Comparison of ENCODE assay signal across 10 cellular contexts in the genomic region with DNA sequence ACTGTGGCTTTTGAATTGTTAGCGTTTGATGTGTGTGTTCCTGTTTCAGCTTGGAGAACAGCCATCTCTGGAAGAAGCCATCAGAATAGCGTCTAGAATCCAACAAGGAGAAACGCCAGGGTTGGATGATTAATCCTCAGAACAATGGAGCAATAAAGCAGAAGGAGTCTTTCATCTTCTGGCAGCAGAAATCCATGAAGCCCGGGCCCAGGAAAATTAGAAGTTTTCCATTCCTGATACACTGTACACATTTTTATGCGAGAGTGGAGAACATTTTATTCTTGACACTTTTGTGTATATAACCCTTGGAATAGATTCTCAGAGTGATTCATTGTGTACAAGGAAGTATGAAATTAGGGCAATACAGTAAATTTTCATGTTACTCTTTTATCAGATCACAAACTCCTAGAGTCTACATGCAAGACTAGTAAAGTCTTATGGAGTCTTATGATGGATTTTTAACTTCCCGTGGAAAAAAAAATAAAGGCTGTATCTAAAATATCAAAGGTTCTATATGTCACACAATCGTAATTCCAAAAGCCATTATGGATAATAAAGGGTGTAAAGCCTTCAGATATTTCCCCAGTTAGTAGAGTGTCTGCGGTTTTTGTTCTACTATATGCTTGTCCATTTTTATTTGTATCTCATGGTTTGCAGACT. TPM values are rescaled to one million over a fixed set of nuclear protein-coding genes. Genes with fewer than 3 reads are reported as not detected.
A peak's percentile ranks its signal among the peaks of the same experiment; 100 is the strongest.
DNase-seq lines count a peak whose midpoint lies in the region; ATAC-seq and TF ChIP-seq lines count a peak whose summit lies in the region.
"Had no signal": no experiment of that assay in that cellular context is flagged by ENCODE, and none has a peak within 500 bp of the region (broad histone marks: within the 10 kb centered on the region; RNA-seq: fewer than 3 reads in every experiment).

No MANE protein-coding gene starts in this region.

- no peak for ATAC-seq in GM23338
- ATAC-seq in HG03280 (IDR thresholded peaks at IDR 0.05; ENCODE audit: unreplicated experiment), result no peak
- ATAC-seq in HG03460 (IDR thresholded peaks at IDR 0.05; ENCODE audit: unreplicated experiment), result no peak

- DNase-seq in GM23338 (ENCODE audit: low spot score), result no peak
- DNase-seq in astrocyte of the cerebellum (ENCODE audit: low read depth), result peak; percentile 98
- no peak for DNase-seq in hepatocyte (ENCODE audit: low spot score)
- DNase-seq in germinal center (ENCODE audit: low spot score), result no peak
- DNase-seq in neural progenitor cell (ENCODE audit: low spot score), result no peak
- DNase-seq: amniotic stem cell, GDM1 had no signal

- peak overlapping the region; percentile 32; the same call in 1 of the 2 replicates for H3K27ac ChIP-seq in GM23338 (ENCODE audit: low read depth)
- H3K27ac ChIP-seq in hepatocyte, result peak overlapping the region; percentile 86
- peak overlapping the region; percentile 31 for H3K27ac ChIP-seq in stomach smooth muscle (ENCODE audit: low read length)
- no peak overlapping the region for H3K27ac ChIP-seq in neural progenitor cell

- H3K9me3 Mint-ChIP-seq in GM23338 (no peaks in the 10 kb centered on the region), neural progenitor cell (no peaks in the 10 kb centered on the region)

- H3K4me3 Mint-ChIP-seq in GM23338 (no peak overlapping the region), neural progenitor cell (no peak overlapping the region)

- H3K9me2 ChIP-seq in GM23338 (ENCODE audit: insufficient read depth) (no peaks in the 10 kb centered on the region), hepatocyte (replicated peaks; ENCODE audit: insufficient read depth) (no peaks in the 10 kb centered on the region)

- peak overlapping the region in 1 of 2 donors; percentile 1 for H3K9ac ChIP-seq in stomach smooth muscle (ENCODE audit: low read length in 2 of 2)
- H3K9ac ChIP-seq in neural progenitor cell, result no peak overlapping the region

- H3K4me3 ChIP-seq in GM23338 (no peak overlapping the region), astrocyte of the cerebellum (ENCODE audit: low read depth, low read length) (no peak overlapping the region), hepatocyte (no peak overlapping the region), stomach smooth muscle (ENCODE audit: low read length in 2 of 2) (no peak overlapping the region), neural progenitor cell (no peak overlapping the region)

- H3K4me2 ChIP-seq in GM23338, result no peak overlapping the region
- peak overlapping the region; percentile 5 for H3K4me2 ChIP-seq in hepatocyte
- H3K4me2 ChIP-seq in neural progenitor cell, result no peak overlapping the region

- H3K27ac Mint-ChIP-seq in GM23338 (no peak overlapping the region; the same call in 1 of the 2 replicates), neural progenitor cell (no peak overlapping the region)

- in situ Hi-C loops in astrocyte of the cerebellum (cut with HindIII; ENCODE audit: low sequenced_read_pairs), result no loop called here

- H3K9me3 ChIP-seq in hepatocyte (ENCODE audit: low read depth) (no peaks in the 10 kb centered on the region), stomach smooth muscle (ENCODE audit: control insufficient read depth in 2 of 2, low read length in 2 of 2) (no peaks in the 10 kb centered on the region), neural progenitor cell (ENCODE audit: low read depth) (no peaks in the 10 kb centered on the region)

- H2AFZ ChIP-seq in GM23338, result no peak overlapping the region
- no peak overlapping the region for H2AFZ ChIP-seq in hepatocyte
- no peak overlapping the region for H2AFZ ChIP-seq in neural progenitor cell (replicated peaks)

- H3K27me3 Mint-ChIP-seq in GM23338 (ENCODE audit: insufficient read depth, low read depth, poor library complexity) (peaks cover 3% of the 10 kb centered on the region), neural progenitor cell (ENCODE audit: insufficient read depth, low read depth) (no peaks in the 10 kb centered on the region)

- H3K36me3 ChIP-seq in GM23338 (ENCODE audit: insufficient read depth), result peaks cover 10% of the 10 kb centered on the region
- no peaks in the 10 kb centered on the region for H3K36me3 ChIP-seq in hepatocyte (replicated peaks; ENCODE audit: insufficient read depth, low read depth)
- peaks cover 0 to 4% of the 10 kb centered on the region in 2 donors for H3K36me3 ChIP-seq in stomach smooth muscle (ENCODE audit: control insufficient read depth in 2 of 2, insufficient read depth in 2 of 2, low read length in 2 of 2)
- H3K36me3 ChIP-seq in neural progenitor cell, result peaks cover 3% of the 10 kb centered on the region

- TF ChIP-seq CTCF in GM23338 (conservative IDR thresholded peaks at IDR 0.05; ENCODE audit: low read depth in 2 of 2), result no peak
- no peak for TF ChIP-seq CTCF in astrocyte of the cerebellum (IDR thresholded peaks at IDR 0.05; ENCODE audit: low read depth, low read length, missing control alignments)
- TF ChIP-seq CTCF in hepatocyte (IDR thresholded peaks at IDR 0.05; ENCODE audit: poor library complexity), result no peak
- no peak for TF ChIP-seq CTCF in neural progenitor cell (IDR thresholded peaks at IDR 0.05)

- H3K4me1 ChIP-seq in GM23338 (ENCODE audit: insufficient read depth) (peaks cover 13% of the 10 kb centered on the region; the same call in 1 of the 2 replicates), hepatocyte (ENCODE audit: insufficient read depth) (peaks cover 34% of the 10 kb centered on the region), stomach smooth muscle (ENCODE audit: control insufficient read depth, insufficient read depth, low read length) (peaks cover 24% of the 10 kb centered on the region), neural progenitor cell (peaks cover 17% of the 10 kb centered on the region)

- H3K4me1 Mint-ChIP-seq in GM23338 (peaks cover 22% of the 10 kb centered on the region), neural progenitor cell (peaks cover 33% of the 10 kb centered on the region)

- 49% methylated on average over 8 of the region's 8 CpGs for WGBS in hepatocyte (ENCODE audit: low lambda C conversion rate, missing lambda C conversion rate)

- peaks cover 25% of the 10 kb centered on the region for H3K36me3 Mint-ChIP-seq in GM23338 (ENCODE audit: low read depth)
- H3K36me3 Mint-ChIP-seq in neural progenitor cell, result peaks cover 14% of the 10 kb centered on the region

- H4K20me1 ChIP-seq in GM23338 (replicated peaks; ENCODE audit: insufficient read depth), result no peaks in the 10 kb centered on the region
- no peaks in the 10 kb centered on the region for H4K20me1 ChIP-seq in hepatocyte (ENCODE audit: insufficient read depth, poor library complexity, severe bottlenecking)
- H4K20me1 ChIP-seq in neural progenitor cell (ENCODE audit: low read depth), result no peaks in the 10 kb centered on the region

- H3K27me3 ChIP-seq in GM23338 (ENCODE audit: insufficient read depth), result no peaks in the 10 kb centered on the region
- H3K27me3 ChIP-seq in hepatocyte, result no peaks in the 10 kb centered on the region
- no peaks in the 10 kb centered on the region for H3K27me3 ChIP-seq in stomach smooth muscle (ENCODE audit: control insufficient read depth in 1 of 2, insufficient read depth in 2 of 2, low read length in 2 of 2)
- H3K27me3 ChIP-seq in neural progenitor cell, result no peaks in the 10 kb centered on the region

- H3K79me2 ChIP-seq in GM23338 (replicated peaks; ENCODE audit: insufficient read depth) (no peaks in the 10 kb centered on the region), hepatocyte (no peaks in the 10 kb centered on the region), neural progenitor cell (ENCODE audit: low read depth) (no peaks in the 10 kb centered on the region)

- H3F3A ChIP-seq in GM23338 (replicated peaks; ENCODE audit: low read depth) (peaks cover 15% of the 10 kb centered on the region; the same call in 1 of the 2 replicates), neural progenitor cell (ENCODE audit: low read depth) (peaks cover 33% of the 10 kb centered on the region)

TF ChIP-seq in GM23338, 12 proteins besides CTCF, POLR2A, EP300 and RAD21 (continues in another document):
- TF ChIP-seq POLR2AphosphoS5 (IDR thresholded peaks at IDR 0.05; ENCODE audit: low read depth), result no peak
- TF ChIP-seq, protein P1, sequence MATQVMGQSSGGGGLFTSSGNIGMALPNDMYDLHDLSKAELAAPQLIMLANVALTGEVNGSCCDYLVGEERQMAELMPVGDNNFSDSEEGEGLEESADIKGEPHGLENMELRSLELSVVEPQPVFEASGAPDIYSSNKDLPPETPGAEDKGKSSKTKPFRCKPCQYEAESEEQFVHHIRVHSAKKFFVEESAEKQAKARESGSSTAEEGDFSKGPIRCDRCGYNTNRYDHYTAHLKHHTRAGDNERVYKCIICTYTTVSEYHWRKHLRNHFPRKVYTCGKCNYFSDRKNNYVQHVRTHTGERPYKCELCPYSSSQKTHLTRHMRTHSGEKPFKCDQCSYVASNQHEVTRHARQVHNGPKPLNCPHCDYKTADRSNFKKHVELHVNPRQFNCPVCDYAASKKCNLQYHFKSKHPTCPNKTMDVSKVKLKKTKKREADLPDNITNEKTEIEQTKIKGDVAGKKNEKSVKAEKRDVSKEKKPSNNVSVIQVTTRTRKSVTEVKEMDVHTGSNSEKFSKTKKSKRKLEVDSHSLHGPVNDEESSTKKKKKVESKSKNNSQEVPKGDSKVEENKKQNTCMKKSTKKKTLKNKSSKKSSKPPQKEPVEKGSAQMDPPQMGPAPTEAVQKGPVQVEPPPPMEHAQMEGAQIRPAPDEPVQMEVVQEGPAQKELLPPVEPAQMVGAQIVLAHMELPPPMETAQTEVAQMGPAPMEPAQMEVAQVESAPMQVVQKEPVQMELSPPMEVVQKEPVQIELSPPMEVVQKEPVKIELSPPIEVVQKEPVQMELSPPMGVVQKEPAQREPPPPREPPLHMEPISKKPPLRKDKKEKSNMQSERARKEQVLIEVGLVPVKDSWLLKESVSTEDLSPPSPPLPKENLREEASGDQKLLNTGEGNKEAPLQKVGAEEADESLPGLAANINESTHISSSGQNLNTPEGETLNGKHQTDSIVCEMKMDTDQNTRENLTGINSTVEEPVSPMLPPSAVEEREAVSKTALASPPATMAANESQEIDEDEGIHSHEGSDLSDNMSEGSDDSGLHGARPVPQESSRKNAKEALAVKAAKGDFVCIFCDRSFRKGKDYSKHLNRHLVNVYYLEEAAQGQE (IDR thresholded peaks at IDR 0.05; ENCODE audit: unreplicated experiment), result no peak
- TF ChIP-seq CREB1 (CRISPR knock-in tag; IDR thresholded peaks at IDR 0.05; ENCODE audit: low read depth), result no peak
- no peak for TF ChIP-seq STAT1 (IDR thresholded peaks at IDR 0.05; ENCODE audit: unreplicated experiment)
- TF ChIP-seq ZNF114 (CRISPR knock-in tag; IDR thresholded peaks at IDR 0.05), result no peak
- no peak for TF ChIP-seq ZNF331 (CRISPR knock-in tag; IDR thresholded peaks at IDR 0.05; ENCODE audit: low read depth)

RNA-seq across cellular contexts. Expression of a gene that starts 45.9 kb away (rescaled TPM):
- 144 and 149 TPM in 2 replicates for total RNA-seq in GM23338 (2014; rRNA removed; shearing (Covaris generic))
- polyA plus RNA-seq in GM23338 (2016; fragmentation: Nextera tagmentation; extraction: Ambion mirVana) (48.9 and 50.7 TPM in 2 replicates), hepatocyte (71.3 and 79.2 TPM in 2 replicates)
- total RNA-seq in hepatocyte (91.0 and 101 TPM in 2 replicates), neural progenitor cell (ENCODE audit: low replicate concordance) (123 and 156 TPM in 2 replicates)
